Comparison of ENCODE assay signal across 8 cellular contexts in the genomic region with DNA sequence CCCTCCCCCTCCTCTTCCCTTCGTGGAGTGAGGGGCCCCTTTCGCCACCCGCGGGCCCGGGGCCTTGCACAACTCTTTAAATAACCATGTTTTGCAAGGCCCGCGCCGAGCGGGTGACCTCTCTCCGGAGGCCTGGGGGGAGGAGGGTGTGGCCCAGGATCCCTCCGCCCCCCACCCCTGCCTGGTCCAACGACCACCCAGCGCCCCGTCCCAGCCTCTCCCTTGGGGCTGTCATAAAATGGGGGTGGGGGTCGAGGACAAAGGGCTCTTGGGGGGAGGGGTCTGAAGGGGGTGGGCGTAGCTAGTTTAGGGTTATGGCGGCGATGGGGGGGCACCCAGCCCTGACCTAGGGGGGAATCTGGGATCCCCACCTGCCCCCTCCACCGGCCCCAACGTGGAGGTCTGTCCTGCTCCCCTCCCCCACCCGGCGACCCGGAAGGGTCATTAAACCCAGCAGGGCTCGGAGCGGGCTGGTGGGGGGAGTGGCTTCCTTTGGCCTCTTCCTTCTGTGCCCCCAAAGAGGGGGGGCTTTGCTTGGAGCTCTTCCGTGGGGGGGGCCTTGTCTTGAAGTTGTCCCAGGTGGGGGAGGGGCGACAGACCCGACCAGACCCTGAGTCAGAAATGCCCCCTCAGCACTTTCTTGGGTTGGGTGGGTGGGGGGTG. TPM values are rescaled to one million over a fixed set of nuclear protein-coding genes. Genes with fewer than 3 reads are reported as not detected.
DNase-seq lines count a peak whose midpoint lies in the region; ATAC-seq, FAIRE-seq and TF ChIP-seq lines count a peak whose summit lies in the region.

No MANE protein-coding gene starts in this region.

- POLR2A ChIA-PET in Caco-2 (lab: Charles Lee): interaction anchor here (1.0 kb wide), 1 partner anchor 29 kb away, joined by 6 read pairs; no protein-coding TSS in a partner anchor

- no peaks in the 10 kb centered on the region for H3K4me1 Mint-ChIP-seq in Caco-2 (ENCODE audit: low read depth, unreplicated experiment)

- H3K4me1 ChIP-seq in Caco-2: peaks cover 34% of the 10 kb centered on the region
- peaks cover 35% of the 10 kb centered on the region for H3K4me1 ChIP-seq in mononuclear cell (ENCODE audit: insufficient read depth, low read length)

- H3K9me3 ChIP-seq in Caco-2 (no peaks in the 10 kb centered on the region), mononuclear cell (ENCODE audit: low read depth, low read length) (no peaks in the 10 kb centered on the region)

- peaks cover 3% of the 10 kb centered on the region for H3K36me3 ChIP-seq in Caco-2 (ENCODE audit: control insufficient read depth, insufficient read depth, low read length)

- intact Hi-C loops in Caco-2 (cut with micrococcal nuclease; ENCODE audit: unreplicated experiment): no loop called here

- CTCF ChIA-PET in Caco-2 (lab: Charles Lee): no interaction called here

- TF ChIP-seq CTCF in Caco-2 (IDR thresholded peaks at IDR 0.05; ENCODE audit: insufficient read depth in 1 of 2, low read depth in 1 of 2, low read length in 1 of 2, severe bottlenecking in 1 of 2, unreplicated experiment in 1 of 2) (no peak), LNCaP clone FGC (IDR thresholded peaks at IDR 0.05; ENCODE audit: control insufficient read depth, extremely low read depth, insufficient read depth) (no peak), coronary artery (IDR thresholded peaks at IDR 0.05) (no peak)

- peak; percentile 80 to 83 for DNase-seq in Caco-2
- DNase-seq in LNCaP clone FGC (ENCODE audit: low read depth): no peak
- DNase-seq in coronary artery (ENCODE audit: low spot score): no peak
- DNase-seq in NCI-H2107 treated with DMSO at 0.1 percent for 48 hours (lab: John Stamatoyannopoulos, UW; ENCODE audit: unreplicated experiment): no peak
- DNase-seq in RCC 7860 (ENCODE audit: low spot score): no peak

- ATAC-seq in HG03342 (IDR thresholded peaks at IDR 0.05; ENCODE audit: unreplicated experiment) (no peak), HG03095 (IDR thresholded peaks at IDR 0.05; ENCODE audit: unreplicated experiment) (no peak)

- no peaks in the 10 kb centered on the region for H3K27me3 ChIP-seq in Caco-2 (replicated peaks; ENCODE audit: control insufficient read depth, insufficient read depth, low read length)
- no peaks in the 10 kb centered on the region for H3K27me3 ChIP-seq in mononuclear cell (ENCODE audit: insufficient read depth, low read length)

- no peaks in the 10 kb centered on the region for H3K9me3 Mint-ChIP-seq in Caco-2 (ENCODE audit: unreplicated experiment)

- no peak overlapping the region for H3K27ac Mint-ChIP-seq in Caco-2 (ENCODE audit: unreplicated experiment)

- H3K4me3 Mint-ChIP-seq in Caco-2 (ENCODE audit: unreplicated experiment): peak overlapping the region; percentile 85

- no TSS peak for BruUV-seq in Caco-2 (replicated peaks; lab: Mats Ljungman, UMichigan)

- peak overlapping the region; percentile 7 to 70 for H3K27ac ChIP-seq in coronary artery

- H3K36me3 Mint-ChIP-seq in Caco-2 (ENCODE audit: insufficient read depth, unreplicated experiment): peaks cover 35% of the 10 kb centered on the region

- no peaks in the 10 kb centered on the region for H3K27me3 Mint-ChIP-seq in Caco-2 (ENCODE audit: insufficient read depth, unreplicated experiment)

- H3K4me3 ChIP-seq in Caco-2 (ENCODE audit: low read depth, low read length): peak overlapping the region; percentile 98
- H3K4me3 ChIP-seq in LNCaP clone FGC (ENCODE audit: low read depth, low read length): peak overlapping the region; percentile 92
- peak overlapping the region; percentile 78 for H3K4me3 ChIP-seq in coronary artery
- H3K4me3 ChIP-seq in mononuclear cell (ENCODE audit: low read length): peak overlapping the region; percentile 29

- FAIRE-seq in RCC 7860 (lab: Jason Lieb, UNC): no peak

RNA-seq across cellular contexts. Expression of a gene that starts 1.3 kb away (rescaled TPM):
- total RNA-seq in Caco-2 (2022) (217 and 239 TPM in 2 replicates), mononuclear cell (8.0 TPM)

RNA-seq across cellular contexts. Expression of a gene that starts 10.0 kb away (rescaled TPM):
- 13.0 and 16.6 TPM in 2 replicates for total RNA-seq in Caco-2 (2022)
- 0.10 TPM for total RNA-seq in mononuclear cell

RNA-seq across cellular contexts. Expression of a gene that starts 14.2 kb away (rescaled TPM):
- total RNA-seq in Caco-2 (2022) (57.7 and 60.4 TPM in 2 replicates), mononuclear cell (134 TPM)

RNA-seq across cellular contexts. Expression of a gene that starts 33.9 kb away (rescaled TPM):
- total RNA-seq in Caco-2 (2022) (not detected in 2 replicates), mononuclear cell (not detected)

RNA-seq across cellular contexts. Expression of a gene that starts 34.2 kb away (rescaled TPM):
- 64.3 and 69.1 TPM in 2 replicates for total RNA-seq in Caco-2 (2022)
- 15.2 TPM for total RNA-seq in mononuclear cell

Comparison
In these comparisons a context has a peak if more than half of its experiments do, and no peak if none do; other contexts are left out.
1. DNase-seq: peak in Caco-2 (2 of 2); none in LNCaP clone FGC (single experiment), coronary artery (single experiment), NCI-H2107 treated with DMSO at 0.1 percent for 48 hours (single experiment) and RCC 7860 (single experiment).
2. H3K4me3 ChIP-seq: peak in every context shown above with its lines; median percentile 98 in Caco-2; 92 in LNCaP clone FGC; 78 in coronary artery; 29 in mononuclear cell.
3. RNA of a gene that starts 1.3 kb away (total RNA-seq): 217 to 239 TPM in Caco-2; 8.0 TPM in mononuclear cell (single experiment); every median in the first group is over 10 times any median in the second.
4. RNA of a gene that starts 10.0 kb away (total RNA-seq): 13.0 to 16.6 TPM in Caco-2; 0.10 TPM in mononuclear cell (single experiment); every median in the first group is over 10 times any median in the second.